Comparison of ENCODE assay signal across 20 cellular contexts in genomic region chr3:13133011-13133410, GRCh38.
"Had no signal": no experiment of that assay in that cellular context is flagged by ENCODE, and none has a peak within 500 bp of the region (broad histone marks: within the 10 kb centered on the region; RNA-seq: fewer than 3 reads in every experiment).

No MANE protein-coding gene starts in this region.

- H3K27ac Mint-ChIP-seq: effector memory CD8-positive, alpha-beta T cell; immature natural killer cell; natural killer cell; progenitor cell of endocrine pancreas; stimulated activated naive B cell treated with anti-CD40 and anti-IgM and Interleukin-4, amounts not matched to agents 10 μg/mL and 1 μg/mL and 100 μg/mL, for 72 hours; stimulated activated naive CD8-positive, alpha-beta T cell treated with anti-CD3 and anti-CD28 coated beads, Interleukin-15, Interleukin-2, amounts not matched to agents 100 ng/mL and 50 ng/mL, for 24 hours had no signal

- DNase-seq: colonic mucosa; dermis blood vessel endothelial cell; effector memory CD8-positive, alpha-beta T cell; hypothalamus; immature natural killer cell; left ventricle myocardium superior; natural killer cell; occipital lobe; small intestine; stimulated activated CD4-positive, alpha-beta T cell treated with anti-CD3 and anti-CD28 coated beads, Interleukin-15, amount 100 ng/mL, for 24 hours; stimulated activated CD4-positive, alpha-beta T cell treated with anti-CD3 and anti-CD28 coated beads, Interleukin-2, amount 100 ng/mL, for 48 hours; stimulated activated naive B cell treated with anti-CD40 and anti-IgM and Interleukin-4, amounts not matched to agents 10 μg/mL and 1 μg/mL and 100 μg/mL, for 72 hours had no signal

- H3K4me1 Mint-ChIP-seq: immature natural killer cell; natural killer cell; stimulated activated naive B cell treated with anti-CD40 and anti-IgM and Interleukin-4, amounts not matched to agents 10 μg/mL and 1 μg/mL and 100 μg/mL, for 72 hours had no signal

- ATAC-seq: effector memory CD8-positive, alpha-beta T cell; left ventricle myocardium superior; lower lobe of right lung; natural killer cell; pancreas; stimulated activated naive B cell treated with anti-CD40 and anti-IgM and Interleukin-4, amounts not matched to agents 10 μg/mL and 1 μg/mL and 100 μg/mL, for 72 hours had no signal

- H3K9me3 ChIP-seq: colonic mucosa, lower lobe of right lung, pancreas, right lobe of liver, thoracic aorta, tibial nerve, upper lobe of left lung had no signal

- H3K36me3 Mint-ChIP-seq: natural killer cell; stimulated activated naive B cell treated with anti-CD40 and anti-IgM and Interleukin-4, amounts not matched to agents 10 μg/mL and 1 μg/mL and 100 μg/mL, for 72 hours had no signal

- H3K9me3 Mint-ChIP-seq: effector memory CD8-positive, alpha-beta T cell; immature natural killer cell; natural killer cell; stimulated activated naive B cell treated with anti-CD40 and anti-IgM and Interleukin-4, amounts not matched to agents 10 μg/mL and 1 μg/mL and 100 μg/mL, for 72 hours; stimulated activated naive CD8-positive, alpha-beta T cell treated with anti-CD3 and anti-CD28 coated beads, Interleukin-15, Interleukin-2, amounts not matched to agents 100 ng/mL and 50 ng/mL, for 24 hours had no signal

- H3K4me3 Mint-ChIP-seq: effector memory CD8-positive, alpha-beta T cell; immature natural killer cell; natural killer cell; stimulated activated naive B cell treated with anti-CD40 and anti-IgM and Interleukin-4, amounts not matched to agents 10 μg/mL and 1 μg/mL and 100 μg/mL, for 72 hours; stimulated activated naive CD8-positive, alpha-beta T cell treated with anti-CD3 and anti-CD28 coated beads, Interleukin-15, Interleukin-2, amounts not matched to agents 100 ng/mL and 50 ng/mL, for 24 hours had no signal

- H3K27me3 Mint-ChIP-seq: progenitor cell of endocrine pancreas had no signal
